ENCODE assay signal across 15 cellular contexts in genomic region chr10:77886795-77887355, GRCh38. TPM values are rescaled to one million over a fixed set of nuclear protein-coding genes. Genes with fewer than 3 reads are reported as not detected.
DNase-seq lines count a peak whose midpoint lies in the region; ATAC-seq and TF ChIP-seq lines count a peak whose summit lies in the region.
"Had no signal": no experiment of that assay in that cellular context is flagged by ENCODE, and none has a peak within 500 bp of the region (broad histone marks: within the 10 kb centered on the region; RNA-seq: fewer than 3 reads in every experiment).

No MANE protein-coding gene starts in this region.

- H3K9me3 ChIP-seq in SK-N-SH, result no peaks in the 10 kb centered on the region
- H3K9me3 ChIP-seq in gastroesophageal sphincter, result no peaks in the 10 kb centered on the region
- peaks cover under 1% of the 10 kb centered on the region for H3K9me3 ChIP-seq in trophoblast cell (ENCODE audit: insufficient read depth, low read depth, low read length)
- H3K9me3 ChIP-seq: colonic mucosa had no signal

- no peak for TF ChIP-seq POLR2A in gastroesophageal sphincter (IDR thresholded peaks at IDR 0.05)

- no peak overlapping the region for H3K23ac ChIP-seq in trophoblast cell (ENCODE audit: low read length)

- no peak overlapping the region for H4K12ac ChIP-seq in trophoblast cell (ENCODE audit: low read depth, low read length)

- DNase-seq in SK-N-SH (no peak), trophoblast cell (no peak), type B pancreatic cell (ENCODE audit: extremely low spot score, unreplicated experiment) (no peak), NCI-H1105 (lab: John Stamatoyannopoulos, UW) (no peak)
- DNase-seq in activated T-cell treated with anti-CD3 and anti-CD28 coated beads, Interleukin-2, amount 50 U/mL, for 1 hour, result no peak
- DNase-seq: 8988T; CD4-positive, alpha-beta memory T cell; colonic mucosa; hippocampal formation; naive thymus-derived CD8-positive, alpha-beta T cell; Right ventricle myocardium superior; T-helper 9 cell had no signal

- peaks cover 78% of the 10 kb centered on the region for H3K4me1 Mint-ChIP-seq in type B pancreatic cell (ENCODE audit: unreplicated experiment)
- H3K4me1 Mint-ChIP-seq: CD4-positive, alpha-beta memory T cell; naive thymus-derived CD8-positive, alpha-beta T cell had no signal

- H2BK12ac ChIP-seq in trophoblast cell (ENCODE audit: low read length), result peak overlapping the region; percentile 21

- peak overlapping the region; percentile 74 for H4K91ac ChIP-seq in trophoblast cell (ENCODE audit: low read depth, low read length)

- no peak overlapping the region for H2AFZ ChIP-seq in SK-N-SH (ENCODE audit: low read depth)
- H2AFZ ChIP-seq in trophoblast cell (ENCODE audit: insufficient read depth, low read length, poor library complexity), result peak overlapping the region; percentile 4

- H3K27me3 Mint-ChIP-seq in type B pancreatic cell, result no peaks in the 10 kb centered on the region

- H3K36me3 ChIP-seq in SK-N-SH (replicated peaks in 1 of 2; ENCODE audit: control insufficient read depth in 1 of 2, insufficient read depth in 2 of 2, low read length in 1 of 2), result no peaks in the 10 kb centered on the region
- H3K36me3 ChIP-seq in gastroesophageal sphincter, result no peaks in the 10 kb centered on the region
- H3K36me3 ChIP-seq in trophoblast cell (ENCODE audit: control insufficient read depth in 1 of 2, insufficient read depth in 2 of 2, low read length in 2 of 2), result peaks cover 2 to 3% of the 10 kb centered on the region in 2 experiments
- H3K36me3 ChIP-seq: colonic mucosa had no signal

- 0 out of 2 replicates have a peak overlapping the region, but pooled peaks have one; percentile 9 for H3K9ac ChIP-seq in SK-N-SH
- no peak overlapping the region for H3K9ac ChIP-seq in trophoblast cell (ENCODE audit: low read length)

- H2BK5ac ChIP-seq in trophoblast cell (ENCODE audit: low read depth, low read length, poor library complexity), result peak overlapping the region; percentile 54

- H3K4me3 ChIP-seq in SK-N-SH (ENCODE audit: low read depth in 2 of 2, low read length in 1 of 2) (no peak overlapping the region), gastroesophageal sphincter (no peak overlapping the region), trophoblast cell (ENCODE audit: low read depth, low read length) (no peak overlapping the region)
- H3K4me3 ChIP-seq: colonic mucosa had no signal

- peak overlapping the region; percentile 48 for H3K4ac ChIP-seq in trophoblast cell (ENCODE audit: low read depth, low read length)

- peaks cover 97% of the 10 kb centered on the region for H3K79me2 ChIP-seq in SK-N-SH (ENCODE audit: insufficient read depth)
- peaks cover 12% of the 10 kb centered on the region for H3K79me2 ChIP-seq in trophoblast cell (ENCODE audit: control insufficient read depth, insufficient read depth, low read length, poor library complexity)

- no peaks in the 10 kb centered on the region for H3K9me3 Mint-ChIP-seq in type B pancreatic cell
- H3K9me3 Mint-ChIP-seq: CD4-positive, alpha-beta memory T cell; naive thymus-derived CD8-positive, alpha-beta T cell had no signal

- peaks cover 16% of the 10 kb centered on the region for H3K79me1 ChIP-seq in trophoblast cell (ENCODE audit: low read length)

- no peaks in the 10 kb centered on the region for H3K27me3 ChIP-seq in SK-N-SH (ENCODE audit: insufficient read depth)
- H3K27me3 ChIP-seq in gastroesophageal sphincter, result no peaks in the 10 kb centered on the region
- no peaks in the 10 kb centered on the region for H3K27me3 ChIP-seq in trophoblast cell (ENCODE audit: insufficient read depth, low read length)
- H3K27me3 ChIP-seq: colonic mucosa had no signal

- TF ChIP-seq EP300 in SK-N-SH (IDR thresholded peaks at IDR 0.05; ENCODE audit: borderline replicate concordance in 1 of 2, low read depth in 1 of 2, low read length in 1 of 2), result no peak
- TF ChIP-seq EP300 in gastroesophageal sphincter (IDR thresholded peaks at IDR 0.05), result no peak

- H3K14ac ChIP-seq in trophoblast cell (ENCODE audit: low read length), result peak overlapping the region; percentile 67

- CTCF ChIA-PET in SK-N-SH (lab: Yijun Ruan, JAX), result interaction anchor here (0.7 to 1.7 kb wide), 6 partner anchors 9 to 143 kb away, joined by 3 to 6 read pairs (median 4); partner anchors contain the start of gene POLR3A

- POLR2A ChIA-PET in SK-N-SH (lab: Yijun Ruan, JAX), result interaction anchor here (2.5 kb wide), 1 partner anchor 9 kb away, joined by 9 read pairs; no protein-coding TSS in a partner anchor

- H4K8ac ChIP-seq in trophoblast cell (ENCODE audit: low read depth, low read length), result peak overlapping the region; percentile 57

- H3K4me3 Mint-ChIP-seq in type B pancreatic cell, result peak overlapping the region; percentile 69
- H3K4me3 Mint-ChIP-seq: CD4-positive, alpha-beta memory T cell; naive thymus-derived CD8-positive, alpha-beta T cell had no signal

- H3K27ac Mint-ChIP-seq in type B pancreatic cell, result peak overlapping the region; percentile 75
- H3K27ac Mint-ChIP-seq: naive thymus-derived CD8-positive, alpha-beta T cell had no signal

- TF ChIP-seq CTCF in SK-N-SH (IDR thresholded peaks at IDR 0.05) (no peak), gastroesophageal sphincter (IDR thresholded peaks at IDR 0.05) (no peak), type B pancreatic cell (conservative IDR thresholded peaks at IDR 0.05) (no peak)

- H2BK120ac ChIP-seq in trophoblast cell (ENCODE audit: insufficient read depth, low read length, poor library complexity), result peak overlapping the region; percentile 37

- H3K4me1 ChIP-seq in SK-N-SH (ENCODE audit: control insufficient read depth in 1 of 2, insufficient read depth in 2 of 2, low read depth in 1 of 2, low read length in 1 of 2), result peaks cover 24 to 79% of the 10 kb centered on the region in 2 experiments
- peaks cover 0 to 96% (median 39%) of the 10 kb centered on the region in 3 donors for H3K4me1 ChIP-seq in gastroesophageal sphincter
- peaks cover 43 to 51% of the 10 kb centered on the region in 2 experiments for H3K4me1 ChIP-seq in trophoblast cell (ENCODE audit: control insufficient read depth in 1 of 2, insufficient read depth in 2 of 2, low read length in 2 of 2)

- H4K20me1 ChIP-seq in SK-N-SH (ENCODE audit: insufficient read depth), result peaks cover 91% of the 10 kb centered on the region

- no peak for TF ChIP-seq RAD21 in SK-N-SH (IDR thresholded peaks at IDR 0.05; ENCODE audit: low read length)

- peaks cover 4% of the 10 kb centered on the region for H3K36me3 Mint-ChIP-seq in type B pancreatic cell
- H3K36me3 Mint-ChIP-seq: CD4-positive, alpha-beta memory T cell; naive thymus-derived CD8-positive, alpha-beta T cell had no signal

- H3K4me2 ChIP-seq in SK-N-SH, result peak overlapping the region; percentile 81
- H3K4me2 ChIP-seq in trophoblast cell (ENCODE audit: low read length), result no peak overlapping the region

- H3F3A ChIP-seq in SK-N-SH (replicated peaks; ENCODE audit: insufficient read depth), result peaks cover 15% of the 10 kb centered on the region

- peak overlapping the region; percentile 86 for H2AK5ac ChIP-seq in trophoblast cell (ENCODE audit: low read length)

- ATAC-seq in SK-N-SH treated with all-trans-retinoic acid at 6 μM for 48 hours, result no peak
- ATAC-seq in gastroesophageal sphincter, result no peak
- no peak for ATAC-seq in HG03521 (IDR thresholded peaks at IDR 0.05; ENCODE audit: unreplicated experiment)
- ATAC-seq: naive thymus-derived CD8-positive, alpha-beta T cell had no signal

- peak overlapping the region; percentile 55 to 97; a peak in 3 of 4 replicates for H3K27ac ChIP-seq in SK-N-SH (ENCODE audit: low read depth in 2 of 2, low read length in 1 of 2)
- H3K27ac ChIP-seq in gastroesophageal sphincter, result peak overlapping the region; percentile 62 to 80 (median 76)
- peak overlapping the region; percentile 31 for H3K27ac ChIP-seq in trophoblast cell (ENCODE audit: low read depth, low read length)
- H3K27ac ChIP-seq: colonic mucosa had no signal

- H3K18ac ChIP-seq in trophoblast cell (ENCODE audit: low read length), result peak overlapping the region; percentile 90

- WGBS in SK-N-SH (ENCODE audit: low lambda C conversion rate), result 98% methylated on average over 4 of the region's 4 CpGs
- WGBS in gastroesophageal sphincter (ENCODE audit: low coverage in 1 of 2), 2 donors, result 58 to 72% methylated on average over 3 to 4 of the region's 4 CpGs
- no CpG with 5 or more reads among the region's 4 CpGs for WGBS in trophoblast cell (ENCODE audit: extremely low coverage, insufficient coverage, insufficient read length)

- H3K9me2 ChIP-seq in SK-N-SH, result no peaks in the 10 kb centered on the region

TF ChIP-seq in SK-N-SH, 30 proteins besides CTCF, POLR2A, EP300 and RAD21 (continues in another document):
- TF ChIP-seq MXI1 (IDR thresholded peaks at IDR 0.05; ENCODE audit: low read depth, low read length) (no peak), TAF1 (IDR thresholded peaks at IDR 0.05; ENCODE audit: borderline replicate concordance, low read depth, low read length) (no peak), JUND (IDR thresholded peaks at IDR 0.05) (no peak)

TF ChIP-seq in SK-N-SH treated with all-trans-retinoic acid at 6 μM for 48 hours, 23 proteins besides CTCF, POLR2A, EP300 and RAD21 (continues in another document):
- TF ChIP-seq BACH2 (CRISPR knock-in tag; IDR thresholded peaks at IDR 0.05; ENCODE audit: borderline replicate concordance) (no peak), ZNF70 (CRISPR knock-in tag; IDR thresholded peaks at IDR 0.05) (no peak), ZNF8 (CRISPR knock-in tag; IDR thresholded peaks at IDR 0.05) (no peak)
- TF ChIP-seq, protein P1, sequence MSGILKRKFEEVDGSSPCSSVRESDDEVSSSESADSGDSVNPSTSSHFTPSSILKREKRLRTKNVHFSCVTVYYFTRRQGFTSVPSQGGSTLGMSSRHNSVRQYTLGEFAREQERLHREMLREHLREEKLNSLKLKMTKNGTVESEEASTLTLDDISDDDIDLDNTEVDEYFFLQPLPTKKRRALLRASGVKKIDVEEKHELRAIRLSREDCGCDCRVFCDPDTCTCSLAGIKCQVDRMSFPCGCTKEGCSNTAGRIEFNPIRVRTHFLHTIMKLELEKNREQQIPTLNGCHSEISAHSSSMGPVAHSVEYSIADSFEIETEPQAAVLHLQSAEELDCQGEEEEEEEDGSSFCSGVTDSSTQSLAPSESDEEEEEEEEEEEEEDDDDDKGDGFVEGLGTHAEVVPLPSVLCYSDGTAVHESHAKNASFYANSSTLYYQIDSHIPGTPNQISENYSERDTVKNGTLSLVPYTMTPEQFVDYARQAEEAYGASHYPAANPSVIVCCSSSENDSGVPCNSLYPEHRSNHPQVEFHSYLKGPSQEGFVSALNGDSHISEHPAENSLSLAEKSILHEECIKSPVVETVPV (CRISPR knock-in tag; IDR thresholded peaks at IDR 0.05), result no peak

RNA-seq across cellular contexts. Expression of gene DLG5, which starts 39.7 kb away (rescaled TPM):
- polyA plus RNA-seq in SK-N-SH (2012; rRNA removed), result 15.3 and 31.3 TPM in 2 replicates
- 17.4 and 24.5 TPM in 2 replicates for polyA plus RNA-seq in SK-N-SH (2012; cell fraction: cytosol; rRNA removed)
- polyA plus RNA-seq in SK-N-SH (2012; cell fraction: nucleus; rRNA removed), result 61.3 and 63.0 TPM in 2 replicates
- total RNA-seq in gastroesophageal sphincter, result 100 to 1,000 TPM in 1 of 4 donors, 10 to 100 TPM in 3; 52.0 to 127 (median 56.3) TPM
- 82.9 and 86.6 TPM in 2 replicates for polyA plus RNA-seq in trophoblast cell (2013)
- total RNA-seq in type B pancreatic cell (ENCODE audit: low replicate concordance), result 57.4 and 80.0 TPM in 2 replicates
